Comparison of ENCODE assay signal across 8 cellular contexts in the genomic region with DNA sequence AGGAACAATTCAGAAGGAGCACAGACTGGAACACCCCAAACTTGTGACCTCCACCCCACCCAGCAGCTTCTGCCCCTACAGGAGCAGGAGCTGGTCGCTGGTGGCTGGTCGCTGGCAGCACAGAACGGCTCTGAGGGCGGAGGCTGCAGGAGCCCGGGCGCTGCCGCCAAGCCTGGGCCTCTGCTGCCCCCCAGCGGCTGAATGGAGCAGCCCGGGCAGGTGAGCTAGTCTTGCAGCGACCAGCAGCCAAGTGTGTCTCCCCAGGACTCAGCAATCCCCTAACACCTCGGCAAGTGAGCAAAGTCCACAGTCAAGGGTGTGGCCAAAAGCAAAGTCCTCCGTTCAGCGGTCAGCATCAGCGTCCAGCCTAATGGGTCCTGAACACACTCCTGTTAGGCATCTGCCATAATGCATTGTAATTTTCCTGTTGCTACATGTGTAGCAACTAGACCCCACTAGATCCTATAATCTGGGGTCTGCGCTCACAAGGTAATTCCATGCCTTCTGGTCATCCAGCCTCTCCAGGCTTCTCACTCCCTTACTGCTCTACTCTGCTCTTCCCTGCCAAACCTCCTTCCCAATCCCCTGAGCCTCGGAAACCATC. TPM values are rescaled to one million over a fixed set of nuclear protein-coding genes. Genes with fewer than 3 reads are reported as not detected.
DNase-seq lines count a peak whose midpoint lies in the region; TF ChIP-seq lines count a peak whose summit lies in the region.

No MANE protein-coding gene starts in this region.

- H3K36me3 Mint-ChIP-seq in activated T-helper 2 cell treated with anti-CD3 and anti-CD28 coated beads, Interferon-gamma antibody, Interleukin-2, Interleukin-4, amounts not matched to agents 10 μg/mL and 5 μg/mL and 100 μg/mL, durations not matched to agents 14 hours and 24 hours and 36 hours (ENCODE audit: low read depth) = no peaks in the 10 kb centered on the region

- peak; percentile 90 for DNase-seq in AG08395 (ENCODE audit: low spot score)
- DNase-seq in GM19238 (ENCODE audit: insufficient read length, low spot score) = peak; percentile 92
- DNase-seq in LHCN-M2 (ENCODE audit: low read depth) = peak; percentile 34
- peak; percentile 86 for DNase-seq in RWPE1 (ENCODE audit: low spot score)
- peak; percentile 61 for DNase-seq in activated T-helper 2 cell treated with anti-CD3 and anti-CD28 coated beads, Interferon-gamma antibody, Interleukin-2, Interleukin-4, amounts not matched to agents 10 μg/mL and 5 μg/mL and 100 μg/mL, durations not matched to agents 14 hours and 24 hours and 36 hours (ENCODE audit: low spot score)
- peak; percentile 52 to 85 for DNase-seq in foreskin fibroblast
- peak; percentile 64 for DNase-seq in occipital lobe (lab: John Stamatoyannopoulos, UW)
- DNase-seq in superior temporal gyrus (ENCODE audit: extremely low spot score) = peak; percentile 84

- H3K9me3 Mint-ChIP-seq in activated T-helper 2 cell treated with anti-CD3 and anti-CD28 coated beads, Interferon-gamma antibody, Interleukin-2, Interleukin-4, amounts not matched to agents 10 μg/mL and 5 μg/mL and 100 μg/mL, durations not matched to agents 14 hours and 24 hours and 36 hours = no peaks in the 10 kb centered on the region

- H3K27me3 Mint-ChIP-seq in activated T-helper 2 cell treated with anti-CD3 and anti-CD28 coated beads, Interferon-gamma antibody, Interleukin-2, Interleukin-4, amounts not matched to agents 10 μg/mL and 5 μg/mL and 100 μg/mL, durations not matched to agents 14 hours and 24 hours and 36 hours (ENCODE audit: low read depth) = peaks cover 6% of the 10 kb centered on the region

- H3K4me1 Mint-ChIP-seq in activated T-helper 2 cell treated with anti-CD3 and anti-CD28 coated beads, Interferon-gamma antibody, Interleukin-2, Interleukin-4, amounts not matched to agents 10 μg/mL and 5 μg/mL and 100 μg/mL, durations not matched to agents 14 hours and 24 hours and 36 hours (ENCODE audit: low read depth) = no peaks in the 10 kb centered on the region

- no peak overlapping the region for H3K4me3 Mint-ChIP-seq in activated T-helper 2 cell treated with anti-CD3 and anti-CD28 coated beads, Interferon-gamma antibody, Interleukin-2, Interleukin-4, amounts not matched to agents 10 μg/mL and 5 μg/mL and 100 μg/mL, durations not matched to agents 14 hours and 24 hours and 36 hours (ENCODE audit: low read depth)

- POLR2A ChIA-PET in RWPE1 (lab: Yijun Ruan, JAX; ENCODE audit: low non-redundant PET) = interaction anchor here (0.6 kb wide), 1 partner anchor 38 kb away, joined by 3 read pairs; a partner anchor contains a TSS

- intact Hi-C loops in activated T-helper 2 cell treated with anti-CD3 and anti-CD28 coated beads, Interferon-gamma antibody, Interleukin-2, Interleukin-4, amounts not matched to agents 10 μg/mL and 5 μg/mL and 100 μg/mL, durations not matched to agents 14 hours and 24 hours and 36 hours (cut with micrococcal nuclease) = loop anchor here (5.0 kb wide), 1 partner anchor 280 kb away; no protein-coding TSS in a partner anchor

- H3K4me3 ChIP-seq in foreskin fibroblast (ENCODE audit: low read depth in 1 of 2, low read length in 2 of 2) = no peak overlapping the region

- no peak overlapping the region for H3K27ac ChIP-seq in RWPE1

- CTCF ChIA-PET in RWPE1 (lab: Yijun Ruan, JAX) = interaction anchor here (0.5 to 1.4 kb wide), 22 partner anchors 10 to 1110 kb away, joined by 3 to 8 read pairs (median 4); a partner anchor contains a TSS

- TF ChIP-seq CTCF in RWPE1 (conservative IDR thresholded peaks at IDR 0.05; ENCODE audit: low read depth) (peak; percentile 96), foreskin fibroblast (IDR thresholded peaks at IDR 0.05; ENCODE audit: low read depth, low read length) (peak; percentile 96)

- H3K27ac Mint-ChIP-seq in activated T-helper 2 cell treated with anti-CD3 and anti-CD28 coated beads, Interferon-gamma antibody, Interleukin-2, Interleukin-4, amounts not matched to agents 10 μg/mL and 5 μg/mL and 100 μg/mL, durations not matched to agents 14 hours and 24 hours and 36 hours = no peak overlapping the region

RNA-seq across cellular contexts. Expression of a gene that starts 12.1 kb away (rescaled TPM):
- total RNA-seq in LHCN-M2 (2014; rRNA removed) (not detected in 2 replicates), occipital lobe (not detected)
- not detected for polyA plus RNA-seq in LHCN-M2 (2012)
- total RNA-seq in activated T-helper 2 cell treated with anti-CD3 and anti-CD28 coated beads, Interferon-gamma antibody, Interleukin-2, Interleukin-4, amounts not matched to agents 10 μg/mL and 5 μg/mL and 100 μg/mL, durations not matched to agents 14 hours and 24 hours and 36 hours = not detected in 2 replicates

RNA-seq across cellular contexts. Expression of a gene that starts 16.8 kb away (rescaled TPM):
- total RNA-seq in LHCN-M2 (2014; rRNA removed) = not detected in 2 replicates
- not detected for polyA plus RNA-seq in LHCN-M2 (2012)
- total RNA-seq in activated T-helper 2 cell treated with anti-CD3 and anti-CD28 coated beads, Interferon-gamma antibody, Interleukin-2, Interleukin-4, amounts not matched to agents 10 μg/mL and 5 μg/mL and 100 μg/mL, durations not matched to agents 14 hours and 24 hours and 36 hours = not detected in 2 replicates
- not detected for total RNA-seq in occipital lobe

RNA-seq across cellular contexts. Expression of a gene that starts 38.2 kb away (rescaled TPM):
- total RNA-seq in LHCN-M2 (2014; rRNA removed) (not detected in 2 replicates), occipital lobe (not detected)
- polyA plus RNA-seq in LHCN-M2 (2012) = not detected
- not detected in 2 replicates for total RNA-seq in activated T-helper 2 cell treated with anti-CD3 and anti-CD28 coated beads, Interferon-gamma antibody, Interleukin-2, Interleukin-4, amounts not matched to agents 10 μg/mL and 5 μg/mL and 100 μg/mL, durations not matched to agents 14 hours and 24 hours and 36 hours

RNA-seq across cellular contexts. Expression of a gene that starts 50.0 kb away (rescaled TPM):
- total RNA-seq in LHCN-M2 (2014; rRNA removed) (not detected in 2 replicates), occipital lobe (3.4 TPM)
- polyA plus RNA-seq in LHCN-M2 (2012) = not detected
- not detected in 2 replicates for total RNA-seq in activated T-helper 2 cell treated with anti-CD3 and anti-CD28 coated beads, Interferon-gamma antibody, Interleukin-2, Interleukin-4, amounts not matched to agents 10 μg/mL and 5 μg/mL and 100 μg/mL, durations not matched to agents 14 hours and 24 hours and 36 hours

Comparison
In these comparisons a context has a peak if more than half of its experiments do, and no peak if none do; other contexts are left out.
1. DNase-seq: peak in every context shown above with its lines; median percentile 92 in GM19238; 90 in AG08395; 86 in RWPE1; 84 in superior temporal gyrus; 68 in foreskin fibroblast; 64 in occipital lobe; 61 in activated T-helper 2 cell treated with anti-CD3 and anti-CD28 coated beads, Interferon-gamma antibody, Interleukin-2, Interleukin-4, amounts not matched to agents 10 μg/mL and 5 μg/mL and 100 μg/mL, durations not matched to agents 14 hours and 24 hours and 36 hours; 34 in LHCN-M2.